17 cellular contexts compared by ENCODE assay signal in genomic region chr4:82886145-82886942, GRCh38. TPM values are rescaled to one million over a fixed set of nuclear protein-coding genes. Genes with fewer than 3 reads are reported as not detected.
A peak's percentile ranks its signal among the peaks of the same experiment; 100 is the strongest.
DNase-seq lines count a peak whose midpoint lies in the region; ATAC-seq, FAIRE-seq and TF ChIP-seq lines count a peak whose summit lies in the region.
"Had no signal": no experiment of that assay in that cellular context is flagged by ENCODE, and none has a peak within 500 bp of the region (broad histone marks: within the 10 kb centered on the region; RNA-seq: fewer than 3 reads in every experiment).

No MANE protein-coding gene starts in this region.

- peaks cover 2% of the 10 kb centered on the region for H3K36me3 ChIP-seq in bronchial epithelial cell (ENCODE audit: control insufficient read depth, insufficient read depth, low read length)
- peaks cover 3 to 20% of the 10 kb centered on the region in 2 experiments; a peak in 4 of 5 replicates for H3K36me3 ChIP-seq in HepG2 (replicated peaks in 1 of 2; ENCODE audit: control insufficient read depth in 1 of 2, insufficient read depth in 2 of 2, low read length in 2 of 2)
- H3K36me3 ChIP-seq in spleen, result peaks cover 0 to 16% (median 2%) of the 10 kb centered on the region in 6 donors
- H3K36me3 ChIP-seq: uterus had no signal

- peaks cover 11% of the 10 kb centered on the region for H3K27me3 Mint-ChIP-seq in HFFc6 (ENCODE audit: insufficient read depth)
- H3K27me3 Mint-ChIP-seq: central memory CD8-positive, alpha-beta T cell had no signal

- peaks cover 5% of the 10 kb centered on the region; the same call in 1 of the 2 replicates for H3K9me3 Mint-ChIP-seq in HFFc6
- H3K9me3 Mint-ChIP-seq: activated naive CD4-positive, alpha-beta T cell treated with anti-CD3 and anti-CD28 coated beads for 36 hours; central memory CD8-positive, alpha-beta T cell had no signal

- TF ChIP-seq RAD21 in A549 (conservative IDR thresholded peaks at IDR 0.05 in 1 of 2, IDR thresholded peaks at IDR 0.05 in 1 of 2) (no peak), HepG2 (CRISPR knock-in tag; IDR thresholded peaks at IDR 0.05) (no peak)

- in situ Hi-C loops in HepG2 (cut with HindIII; ENCODE audit: extremely low pct_ligation_motif_present, low pct_unique_long_range_greater_than_20kb), result loop anchor here (5.0 kb wide), 1 partner anchor 126 kb away; the partner anchor contains the start of gene LIN54

- H3K9me3 ChIP-seq in A549 (no peaks in the 10 kb centered on the region), HepG2 (ENCODE audit: low read length) (no peaks in the 10 kb centered on the region), spleen (no peaks in the 10 kb centered on the region)
- H3K9me3 ChIP-seq: mucosa of descending colon had no signal

- TF ChIP-seq CTCF in A549 (IDR thresholded peaks at IDR 0.05), result no peak
- no peak for TF ChIP-seq CTCF in HFFc6 (IDR thresholded peaks at IDR 0.05)
- TF ChIP-seq CTCF in bronchial epithelial cell (IDR thresholded peaks at IDR 0.05; ENCODE audit: insufficient read depth, low read length, severe bottlenecking), result no peak
- no peak for TF ChIP-seq CTCF in HepG2 (CRISPR knock-in tag; IDR thresholded peaks at IDR 0.05)
- TF ChIP-seq CTCF in spleen (IDR thresholded peaks at IDR 0.05 in 8 of 11, conservative IDR thresholded peaks at IDR 0.05 in 3 of 11), result no peak

- H3K79me2 ChIP-seq in HepG2 (ENCODE audit: insufficient read depth, low read length), result peaks cover 95% of the 10 kb centered on the region

- peak overlapping the region; percentile 47 for H3K27ac Mint-ChIP-seq in HFFc6
- H3K27ac Mint-ChIP-seq: activated naive CD4-positive, alpha-beta T cell treated with anti-CD3 and anti-CD28 coated beads for 36 hours had no signal

- H3K4me1 ChIP-seq in A549 (peaks cover 43% of the 10 kb centered on the region), HepG2 (ENCODE audit: insufficient read depth, low read length) (peaks cover 51% of the 10 kb centered on the region), spleen (peaks cover 20 to 87% (median 40%) of the 10 kb centered on the region in 6 donors)

- ATAC-seq in A549, result no peak
- peak; percentile 59 for ATAC-seq in HepG2

- peak overlapping the region; percentile 83 for H3K4me3 Mint-ChIP-seq in HFFc6
- H3K4me3 Mint-ChIP-seq: activated naive CD4-positive, alpha-beta T cell treated with anti-CD3 and anti-CD28 coated beads for 36 hours; central memory CD8-positive, alpha-beta T cell had no signal

- no peak overlapping the region for H3K4me3 ChIP-seq in A549
- no peak overlapping the region for H3K4me3 ChIP-seq in bronchial epithelial cell (ENCODE audit: low read depth, low read length)
- H3K4me3 ChIP-seq in HepG2 (replicated peaks in 1 of 3; ENCODE audit: insufficient read depth in 1 of 3, low read depth in 2 of 3, low read length in 3 of 3), result peak overlapping the region; percentile 74 to 91 (median 81); a peak in 5 of 6 replicates
- no peak overlapping the region for H3K4me3 ChIP-seq in spleen
- H3K4me3 ChIP-seq: mucosa of descending colon, uterus had no signal

- peak overlapping the region; percentile 53 to 58; a peak in 3 of 6 replicates for H3K27ac ChIP-seq in A549
- H3K27ac ChIP-seq in HepG2 (ENCODE audit: extremely low read length, insufficient read depth, low read length), result peak overlapping the region; percentile 75
- no peak overlapping the region for H3K27ac ChIP-seq in spleen
- H3K27ac ChIP-seq: RWPE1, uterus had no signal

- H4K20me1 ChIP-seq in HepG2 (ENCODE audit: insufficient read depth, low read length), result peaks cover 52% of the 10 kb centered on the region

- POLR2A ChIA-PET in A549 (lab: Yijun Ruan, JAX) (interaction anchor here (0.8 kb wide), 1 partner anchor 14 kb away, joined by 5 read pairs; the partner anchor contains the start of gene THAP9), HepG2 (lab: Yijun Ruan, JAX) (interaction anchor here (1.1 to 6.9 kb wide), 5 partner anchors 8 to 149 kb away, joined by 3 to 76 read pairs (median 6); partner anchors contain the start of genes COPS4 and THAP9)

- FAIRE-seq in A549 (lab: Jason Lieb, UNC) (no peak), bronchial epithelial cell (lab: Jason Lieb, UNC) (no peak), HepG2 (lab: Jason Lieb, UNC) (peak; percentile 56)

- peaks cover 55% of the 10 kb centered on the region for H3K4me1 Mint-ChIP-seq in HFFc6 (ENCODE audit: low read depth)

- no peak for TF ChIP-seq POLR2A in A549 (IDR thresholded peaks at IDR 0.05; ENCODE audit: low read length)
- peak; percentile 71 to 83 for TF ChIP-seq POLR2A in HepG2 (IDR thresholded peaks at IDR 0.05; ENCODE audit: insufficient read depth in 1 of 2, low read depth in 2 of 2, low read length in 2 of 2)
- no peak for TF ChIP-seq POLR2A in spleen (IDR thresholded peaks at IDR 0.05)

- TSS peak; percentile 94 for BruUV-seq in HepG2 (replicated peaks; lab: Mats Ljungman, UMichigan)

- DNase-seq in A549 (ENCODE audit: low read depth in 1 of 2, low spot score in 1 of 2) (no peak), HFFc6 (no peak), bronchial epithelial cell (ENCODE audit: low read depth) (peak; percentile 91), HepG2 (ENCODE audit: low spot score) (peak; percentile 78), SKM-1 (lab: John Stamatoyannopoulos, UW; ENCODE audit: unreplicated experiment) (no peak), RKO (ENCODE audit: low spot score) (no peak), spleen (no peak)
- DNase-seq in stimulated activated CD4-positive, alpha-beta T cell treated with anti-CD3 and anti-CD28 coated beads, Interleukin-15, amount 100 ng/mL, for 24 hours, result no peak
- DNase-seq: activated naive CD4-positive, alpha-beta T cell treated with anti-CD3 and anti-CD28 coated beads for 36 hours; AML-193; DMS 273 treated with DMSO at 0.1 percent for 48 hours; mucosa of descending colon; NCI-H1436; NCI-H446; uterus had no signal

- no peak overlapping the region for H2AFZ ChIP-seq in HepG2 (ENCODE audit: low read length)

- WGBS in A549 (ENCODE audit: missing lambda C conversion rate), result 30% methylated on average over 5 of the region's 5 CpGs
- 2% methylated on average over 5 of the region's 5 CpGs for WGBS in HepG2 (ENCODE audit: low lambda C conversion rate)
- 72 to 87% (median 82%) methylated on average over 5 of the region's 5 CpGs for whole genome bisulfite sequencing in spleen, 5 donors

- TF ChIP-seq EP300 in A549 (IDR thresholded peaks at IDR 0.05) (no peak), HepG2 (IDR thresholded peaks at IDR 0.05; ENCODE audit: low read depth in 2 of 2, low read length in 2 of 2) (peak in 1 of 2 experiments; percentile 28; a peak in 1 of 4 replicates), HepG2 (CRISPR knock-in tag; IDR thresholded peaks at IDR 0.05; ENCODE audit: borderline replicate concordance) (no peak)

- H3K9ac ChIP-seq in HepG2 (ENCODE audit: insufficient read depth, low read depth, low read length), result peak overlapping the region; percentile 100

- peaks cover 43% of the 10 kb centered on the region for H3K36me3 Mint-ChIP-seq in HFFc6 (ENCODE audit: low read depth)

- H3K4me2 ChIP-seq in A549 (peak overlapping the region; percentile 78), HepG2 (ENCODE audit: low read depth, low read length) (peak overlapping the region; percentile 93)

- intact Hi-C loops in HepG2 (cut with micrococcal nuclease; ENCODE audit: unreplicated experiment) (loop anchor here (5.0 to 10.0 kb wide), 2 partner anchors 126 to 398 kb away; partner anchors contain the start of genes COQ2 and LIN54), spleen (cut with DNase I; ENCODE audit: low total_unique reads) (no loop called here)

- CTCF ChIA-PET in A549 (lab: Yijun Ruan, JAX) (interaction anchor here (0.5 kb wide), 1 partner anchor 16 kb away, joined by 3 read pairs; no protein-coding TSS in a partner anchor), HepG2 (lab: Yijun Ruan, JAX; ENCODE audit: low intra/inter-chr PET ratio, low total read pairs) (no interaction called here)

- H3K27me3 ChIP-seq in bronchial epithelial cell (ENCODE audit: control insufficient read depth, insufficient read depth, low read length), result no peaks in the 10 kb centered on the region
- no peaks in the 10 kb centered on the region; a peak in 2 of 5 replicates for H3K27me3 ChIP-seq in HepG2 (ENCODE audit: control insufficient read depth in 1 of 2, insufficient read depth in 2 of 2, low read length in 2 of 2)
- no peaks in the 10 kb centered on the region for H3K27me3 ChIP-seq in spleen (replicated peaks in 1 of 7)
- H3K27me3 ChIP-seq: uterus had no signal

RNA-seq across cellular contexts. Expression of gene SEC31A, which starts 4.6 kb away (rescaled TPM):
- polyA plus RNA-seq in A549 (2011; rRNA removed) (117 and 127 TPM in 2 replicates), A549 (2017; fragmentation: RNase III; extraction: RNeasy Plus Mini Kit Qiagen cat#74134 plus additional on column Dnase treatment) (67.8 to 71.6 TPM (median 68.8 TPM) in 3 replicates), HepG2 (2011; rRNA removed) (367 and 435 TPM in 2 replicates), spleen (10 to 100 TPM; 63.6 to 71.1 (median 64.7) TPM)
- 50.2 and 64.3 TPM in 2 replicates for polyA plus RNA-seq in A549 (2012; cell fraction: cytosol; rRNA removed)
- polyA plus RNA-seq in A549 (2012; cell fraction: nucleus; rRNA removed), result 59.8 and 62.1 TPM in 2 replicates
- polyA minus RNA-seq in A549 (2011; rRNA and poly(A)+ RNA removed), result 116 and 130 TPM in 2 replicates
- total RNA-seq in HFFc6 (2021; fragmentation: NEBNext Ultra II Directional; extraction: Animal tissue kit (Norgen Biotek cat#: 25700)), result 100 to 1,000 TPM; 304 to 395 (median 384) TPM
- total RNA-seq in bronchial epithelial cell (96.0 and 128 TPM in 2 replicates), HepG2 (2016; rRNA removed; fragmentation: Illumina TruSeq; extraction: Trizol) (231 and 351 TPM in 2 replicates), spleen (100 to 1,000 TPM; 133 to 204 (median 164) TPM)
- total RNA-seq in HepG2 (2016; cell fraction: cytosol; rRNA removed; fragmentation: Illumina TruSeq; extraction: Trizol; ENCODE audit: low read depth), result 153 and 165 TPM in 2 replicates
- 221 and 327 TPM in 2 replicates for total RNA-seq in HepG2 (2016; cell fraction: insoluble cytoplasmic fraction; rRNA removed; fragmentation: Illumina TruSeq; extraction: Trizol)
- 126 and 145 TPM in 2 replicates for total RNA-seq in HepG2 (2016; cell fraction: membrane; rRNA removed; fragmentation: Illumina TruSeq; extraction: Trizol)
- total RNA-seq in HepG2 (2016; cell fraction: nucleus; rRNA removed; fragmentation: Illumina TruSeq; extraction: Trizol), result 296 and 335 TPM in 2 replicates
- 222 and 250 TPM in 2 replicates for polyA plus RNA-seq in HepG2 (2011; cell fraction: cytosol; rRNA removed)
- 292 and 298 TPM in 2 replicates for polyA plus RNA-seq in HepG2 (2011; cell fraction: nucleus; rRNA removed)
- polyA plus RNA-seq in HepG2 (2012), result 231 and 278 TPM in 2 replicates
- polyA plus RNA-seq in HepG2 (2016; cell fraction: cytosol; fragmentation: Illumina TruSeq; extraction: Trizol; ENCODE audit: low read depth), result 19.0 and 23.6 TPM in 2 replicates
- polyA plus RNA-seq in HepG2 (2016; cell fraction: insoluble cytoplasmic fraction; fragmentation: Illumina TruSeq; extraction: Trizol; ENCODE audit: low read depth), result 346 and 349 TPM in 2 replicates
- 56.3 and 61.4 TPM in 2 replicates for polyA plus RNA-seq in HepG2 (2016; cell fraction: membrane; fragmentation: Illumina TruSeq; extraction: Trizol; ENCODE audit: low read depth)
- polyA plus RNA-seq in HepG2 (2016; cell fraction: nucleus; fragmentation: Illumina TruSeq; extraction: Trizol; ENCODE audit: insufficient read depth, low read depth), result 365 and 398 TPM in 2 replicates
- 130 and 600 TPM in 2 replicates for polyA minus RNA-seq in HepG2 (2011; rRNA and poly(A)+ RNA removed; ENCODE audit: low replicate concordance)
- 218 and 219 TPM in 2 replicates for polyA minus RNA-seq in HepG2 (2011; cell fraction: cytosol; rRNA and poly(A)+ RNA removed)
- 778 and 787 TPM in 2 replicates for polyA minus RNA-seq in HepG2 (2011; cell fraction: nucleus; rRNA and poly(A)+ RNA removed)

RNA-seq across cellular contexts. Expression of gene THAP9, which starts 14.2 kb away (rescaled TPM):
- polyA plus RNA-seq in A549 (2011; rRNA removed) (4.4 and 5.3 TPM in 2 replicates), A549 (2017; fragmentation: RNase III; extraction: RNeasy Plus Mini Kit Qiagen cat#74134 plus additional on column Dnase treatment) (1.7 to 2.3 TPM (median 2.3 TPM) in 3 replicates), HepG2 (2011; rRNA removed) (4.8 and 6.0 TPM in 2 replicates), spleen (1 to 10 TPM; 1.8 to 2.4 (median 2.1) TPM)
- polyA plus RNA-seq in A549 (2012; cell fraction: cytosol; rRNA removed), result 1.0 and 1.1 TPM in 2 replicates
- polyA plus RNA-seq in A549 (2012; cell fraction: nucleus; rRNA removed), result 0.47 and 0.92 TPM in 2 replicates
- polyA minus RNA-seq in A549 (2011; rRNA and poly(A)+ RNA removed), result 2.0 and 3.1 TPM in 2 replicates
- total RNA-seq in HFFc6 (2021; fragmentation: NEBNext Ultra II Directional; extraction: Animal tissue kit (Norgen Biotek cat#: 25700)), result 1 to 10 TPM in 5 of 6 experiments, under 1 TPM in 1; 0.87 to 2.2 (median 1.5) TPM
- total RNA-seq in bronchial epithelial cell (2.9 TPM in 2 replicates), HepG2 (2016; rRNA removed; fragmentation: Illumina TruSeq; extraction: Trizol) (7.2 and 11.4 TPM in 2 replicates), spleen (1 to 10 TPM; 2.8 to 8.1 (median 3.6) TPM)
- 1.2 and 2.2 TPM in 2 replicates for total RNA-seq in HepG2 (2016; cell fraction: cytosol; rRNA removed; fragmentation: Illumina TruSeq; extraction: Trizol; ENCODE audit: low read depth)
- 7.7 and 12.8 TPM in 2 replicates for total RNA-seq in HepG2 (2016; cell fraction: insoluble cytoplasmic fraction; rRNA removed; fragmentation: Illumina TruSeq; extraction: Trizol)
- 5.3 and 5.5 TPM in 2 replicates for total RNA-seq in HepG2 (2016; cell fraction: membrane; rRNA removed; fragmentation: Illumina TruSeq; extraction: Trizol)
- 7.6 and 8.8 TPM in 2 replicates for total RNA-seq in HepG2 (2016; cell fraction: nucleus; rRNA removed; fragmentation: Illumina TruSeq; extraction: Trizol)
- 1.6 and 2.5 TPM in 2 replicates for polyA plus RNA-seq in HepG2 (2011; cell fraction: cytosol; rRNA removed)
- polyA plus RNA-seq in HepG2 (2011; cell fraction: nucleus; rRNA removed), result 3.3 and 5.5 TPM in 2 replicates
- 4.3 and 4.8 TPM in 2 replicates for polyA plus RNA-seq in HepG2 (2012)
- 0.57 and 0.67 TPM in 2 replicates for polyA plus RNA-seq in HepG2 (2016; cell fraction: cytosol; fragmentation: Illumina TruSeq; extraction: Trizol; ENCODE audit: low read depth)
- 4.5 and 7.1 TPM in 2 replicates for polyA plus RNA-seq in HepG2 (2016; cell fraction: insoluble cytoplasmic fraction; fragmentation: Illumina TruSeq; extraction: Trizol; ENCODE audit: low read depth)
- 0.98 and 1.1 TPM in 2 replicates for polyA plus RNA-seq in HepG2 (2016; cell fraction: membrane; fragmentation: Illumina TruSeq; extraction: Trizol; ENCODE audit: low read depth)
- polyA plus RNA-seq in HepG2 (2016; cell fraction: nucleus; fragmentation: Illumina TruSeq; extraction: Trizol; ENCODE audit: insufficient read depth, low read depth), result 10.1 and 11.6 TPM in 2 replicates
- 3.1 and 5.1 TPM in 2 replicates for polyA minus RNA-seq in HepG2 (2011; rRNA and poly(A)+ RNA removed; ENCODE audit: low replicate concordance)
- polyA minus RNA-seq in HepG2 (2011; cell fraction: cytosol; rRNA and poly(A)+ RNA removed), result 5.0 and 5.4 TPM in 2 replicates
- polyA minus RNA-seq in HepG2 (2011; cell fraction: nucleus; rRNA and poly(A)+ RNA removed), result 12.1 and 13.3 TPM in 2 replicates

Comparison
In these comparisons a context has a peak if more than half of its experiments do, and no peak if none do; other contexts are left out.
1. DNase-seq: peak in bronchial epithelial cell (single experiment) and HepG2 (single experiment); none in A549 (0 of 2), HFFc6 (single experiment), stimulated activated CD4-positive, alpha-beta T cell treated with anti-CD3 and anti-CD28 coated beads, Interleukin-15, amount 100 ng/mL, for 24 hours (single experiment), SKM-1 (single experiment), RKO (single experiment) and spleen (single experiment).
2. H3K27ac ChIP-seq: peak in A549 (2 of 2) and HepG2 (single experiment); none in spleen (0 of 8).
3. H3K4me3 ChIP-seq: peak in HepG2 (3 of 3); none in A549 (single experiment), bronchial epithelial cell (single experiment) and spleen (0 of 8).
4. POLR2A ChIP-seq: peak in HepG2 (2 of 2); none in A549 (single experiment) and spleen (0 of 3).
5. Of the 38 proteins assayed by ChIP-seq in both HepG2 and A549: peak only in HepG2: MAX and POLR2A; only in A549: none; in both: none; in neither: 35; mixed calls (peak in some experiments, not most) for 1.